ENCODE assay signal across 11 cellular contexts in genomic region chr2:109164739-109165221, GRCh38.
DNase-seq lines count a peak whose midpoint lies in the region; ATAC-seq and TF ChIP-seq lines count a peak whose summit lies in the region.
"Had no signal": no experiment of that assay in that cellular context is flagged by ENCODE, and none has a peak within 500 bp of the region (broad histone marks: within the 10 kb centered on the region; RNA-seq: fewer than 3 reads in every experiment).

No MANE protein-coding gene starts in this region.

- H3K9me3 ChIP-seq in neutrophil: no peaks in the 10 kb centered on the region
- H3K9me3 ChIP-seq: mucosa of descending colon had no signal

- DNase-seq in AML-193 (lab: John Stamatoyannopoulos, UW) (peak; percentile 55 to 57), NB4 (ENCODE audit: low read depth) (peak; percentile 70), dedifferentiated amniotic fluid mesenchymal stem cell (ENCODE audit: extremely low spot score) (peak; percentile 25), GM19240 (ENCODE audit: insufficient read length, low spot score) (no peak), COLO829 (ENCODE audit: low spot score) (no peak), germinal center (ENCODE audit: low spot score) (no peak)
- DNase-seq: activated T-cell treated with anti-CD3 and anti-CD28 coated beads for 4 hours; CD8-positive, alpha-beta T cell had no signal

- H3K27ac ChIP-seq in neutrophil: peak overlapping the region; percentile 71

- peaks cover 8 to 23% of the 10 kb centered on the region in 2 experiments for H3K4me1 ChIP-seq in neutrophil (ENCODE audit: control insufficient read depth in 1 of 2, insufficient read depth in 1 of 2, low read depth in 1 of 2, low read length in 1 of 2)

- no peak for TF ChIP-seq POLR2A in NB4 (IDR thresholded peaks at IDR 0.05; ENCODE audit: extremely low read depth, insufficient read length)

- no peaks in the 10 kb centered on the region for H3K27me3 ChIP-seq in neutrophil

- TF ChIP-seq CTCF in NB4 (IDR thresholded peaks at IDR 0.05; ENCODE audit: low read depth, low read length) (no peak), neutrophil (IDR thresholded peaks at IDR 0.05) (no peak)

- ATAC-seq in GM21390 (IDR thresholded peaks at IDR 0.05; ENCODE audit: unreplicated experiment): no peak
- ATAC-seq: CD8-positive, alpha-beta T cell; mucosa of descending colon had no signal

- no peaks in the 10 kb centered on the region for H3K36me3 ChIP-seq in neutrophil

- no peak overlapping the region for H3K4me3 ChIP-seq in NB4 (ENCODE audit: low read depth, low read length)
- H3K4me3 ChIP-seq in neutrophil (ENCODE audit: low read depth in 1 of 2, low read length in 1 of 2): no peak overlapping the region
- H3K4me3 ChIP-seq: mucosa of descending colon had no signal

Comparison
In these comparisons a context has a peak if more than half of its experiments do, and no peak if none do; other contexts are left out.
1. DNase-seq: peak in AML-193 (2 of 2), NB4 (single experiment) and dedifferentiated amniotic fluid mesenchymal stem cell (single experiment); none in GM19240 (single experiment), COLO829 (single experiment) and germinal center (single experiment).